ENCODE assay signal across 12 cellular contexts in genomic region chr3:94303897-94304296, GRCh38.
A peak's percentile ranks its signal among the peaks of the same experiment; 100 is the strongest.
DNase-seq lines count a peak whose midpoint lies in the region; ATAC-seq, FAIRE-seq and TF ChIP-seq lines count a peak whose summit lies in the region.
"Had no signal": no experiment of that assay in that cellular context is flagged by ENCODE, and none has a peak within 500 bp of the region (broad histone marks: within the 10 kb centered on the region; RNA-seq: fewer than 3 reads in every experiment).

No MANE protein-coding gene starts in this region.

- no peak for TF ChIP-seq EP300 in GM12878 (IDR thresholded peaks at IDR 0.05; ENCODE audit: borderline replicate concordance in 1 of 2, control insufficient read depth in 1 of 2, low read depth in 2 of 2, low read length in 2 of 2)

- dilution Hi-C loops in IMR-90 (cut with HindIII; ENCODE audit: low sequenced_read_pairs, unreplicated experiment): no loop called here

- H3K4me3 ChIP-seq in IMR-90 (ENCODE audit: insufficient read depth, low read depth, low read length): no peak overlapping the region
- H3K4me3 ChIP-seq in GM12878: no peak overlapping the region
- no peak overlapping the region for H3K4me3 ChIP-seq in thyroid gland (replicated peaks in 1 of 3)
- H3K4me3 ChIP-seq in trophoblast cell (ENCODE audit: low read depth, low read length): no peak overlapping the region
- H3K4me3 ChIP-seq in MM.1S (ENCODE audit: low read length): no peak overlapping the region
- H3K4me3 ChIP-seq: HAP-1 had no signal

- H3K9me3 ChIP-seq in IMR-90 (ENCODE audit: control insufficient read depth, insufficient read depth, low read length): no peaks in the 10 kb centered on the region
- H3K9me3 ChIP-seq in GM12878 (replicated peaks; ENCODE audit: control insufficient read depth, insufficient read depth, low read length): no peaks in the 10 kb centered on the region
- no peaks in the 10 kb centered on the region for H3K9me3 ChIP-seq in thyroid gland
- no peaks in the 10 kb centered on the region for H3K9me3 ChIP-seq in trophoblast cell (ENCODE audit: insufficient read depth, low read depth, low read length)
- no peaks in the 10 kb centered on the region for H3K9me3 ChIP-seq in MM.1S (replicated peaks; ENCODE audit: insufficient read depth, low read length)
- H3K9me3 ChIP-seq: HAP-1 had no signal

- no peak for TF ChIP-seq RAD21 in IMR-90 (IDR thresholded peaks at IDR 0.05; ENCODE audit: low read length)
- 0 out of 2 replicates have a peak, but pooled peaks have one; percentile 5 for TF ChIP-seq RAD21 in GM12878 (IDR thresholded peaks at IDR 0.05; ENCODE audit: insufficient read depth, low read depth, low read length)

- H3K4ac ChIP-seq in IMR-90 (ENCODE audit: low read depth, low read length): no peak overlapping the region
- no peak overlapping the region for H3K4ac ChIP-seq in trophoblast cell (ENCODE audit: low read depth, low read length)

- SMC1A ChIA-PET in GM12878 (lab: Charles Lee; ENCODE audit: uncharacterized antibody, unreplicated experiment): no interaction called here

- H4K20me1 ChIP-seq in IMR-90 (ENCODE audit: insufficient read depth, low read length) (no peaks in the 10 kb centered on the region), GM12878 (ENCODE audit: control insufficient read depth, insufficient read depth) (no peaks in the 10 kb centered on the region), MM.1S (ENCODE audit: insufficient read depth, low read length) (no peaks in the 10 kb centered on the region)

- no peaks in the 10 kb centered on the region for H3F3A ChIP-seq in MM.1S (ENCODE audit: insufficient read depth, low read length)

- no peak overlapping the region for H2BK120ac ChIP-seq in IMR-90 (ENCODE audit: low read depth, low read length)
- H2BK120ac ChIP-seq in trophoblast cell (ENCODE audit: insufficient read depth, low read length, poor library complexity): no peak overlapping the region

- no peaks in the 10 kb centered on the region for H3K9me1 ChIP-seq in IMR-90 (ENCODE audit: insufficient read depth, low read length)

- RAD21 ChIA-PET in GM12878 (lab: Charles Lee; ENCODE audit: unreplicated experiment): no interaction called here

- FAIRE-seq in GM12878 (lab: Jason Lieb, UNC): no peak

- no peak overlapping the region for H4K5ac ChIP-seq in IMR-90 (ENCODE audit: low read depth, low read length)

- intact Hi-C loops in IMR-90 (cut with micrococcal nuclease) (no loop called here), GM12878 (cut with micrococcal nuclease; ENCODE audit: unreplicated experiment) (no loop called here), thyroid gland (cut with DNase I) (no loop called here)

- DNase-seq in IMR-90 (peak; percentile 1), GM12878 (ENCODE audit: low read depth, low spot score) (no peak), inferior parietal cortex (ENCODE audit: extremely low spot score) (peak; percentile 46), thyroid gland (peak; percentile 33 to 77), trophoblast cell (no peak), MM.1S (no peak), UCSD-AML1 (lab: John Stamatoyannopoulos, UW; ENCODE audit: unreplicated experiment) (no peak)
- DNase-seq: activated CD8-positive, alpha-beta T cell treated with anti-CD3 and anti-CD28 coated beads, Interleukin-2, amount 10 ng/mL, durations not matched to agents 7 days and 5 days; amniotic stem cell; stimulated activated CD4-positive, alpha-beta T cell treated with anti-CD3 and anti-CD28 coated beads, Interleukin-2, amount 100 ng/mL, for 24 hours had no signal

- no peak overlapping the region for H2AK9ac ChIP-seq in IMR-90 (replicated peaks; ENCODE audit: low read depth, low read length, poor library complexity)

- H3K56ac ChIP-seq in IMR-90 (ENCODE audit: extremely low read depth, insufficient read depth, low read length): no peak overlapping the region

- no TSS peak for BruUV-seq in IMR-90 (replicated peaks; lab: Mats Ljungman, UMichigan)
- BruUV-seq in GM12878 (replicated peaks; lab: Mats Ljungman, UMichigan): no TSS peak

- TF ChIP-seq CTCF in IMR-90 (conservative IDR thresholded peaks at IDR 0.05; ENCODE audit: low read depth, low read length) (0 out of 2 replicates have a peak, but pooled peaks have one; percentile 19), GM12878 (IDR thresholded peaks at IDR 0.05 in 2 of 3, conservative IDR thresholded peaks at IDR 0.05 in 1 of 3; ENCODE audit: control insufficient read depth in 2 of 3, extremely low read depth in 1 of 3, insufficient read depth in 1 of 3, low read depth in 3 of 3, low read length in 3 of 3) (no peak), thyroid gland (IDR thresholded peaks at IDR 0.05) (peak in 1 of 6 experiments; percentile 14), MM.1S (IDR thresholded peaks at IDR 0.05; ENCODE audit: low read length) (no peak)

- H2AK5ac ChIP-seq in IMR-90 (ENCODE audit: low read depth, low read length): no peak overlapping the region
- H2AK5ac ChIP-seq in trophoblast cell (ENCODE audit: low read length): no peak overlapping the region

- H2AFZ ChIP-seq in IMR-90 (replicated peaks; ENCODE audit: low read length, poor library complexity) (no peak overlapping the region), GM12878 (ENCODE audit: control insufficient read depth, low read depth, low read length) (no peak overlapping the region), trophoblast cell (ENCODE audit: insufficient read depth, low read length, poor library complexity) (no peak overlapping the region), MM.1S (ENCODE audit: low read length) (no peak overlapping the region)

- no peak overlapping the region for H3K4me2 ChIP-seq in IMR-90 (ENCODE audit: low read depth, low read length)
- H3K4me2 ChIP-seq in GM12878 (ENCODE audit: control insufficient read depth, insufficient read depth): no peak overlapping the region
- no peak overlapping the region for H3K4me2 ChIP-seq in trophoblast cell (ENCODE audit: low read length)
- H3K4me2 ChIP-seq in MM.1S (ENCODE audit: low read depth, low read length): no peak overlapping the region

- no peak overlapping the region for H2BK5ac ChIP-seq in IMR-90 (ENCODE audit: low read depth, low read length, poor library complexity, severe bottlenecking)
- H2BK5ac ChIP-seq in trophoblast cell (ENCODE audit: low read depth, low read length, poor library complexity): no peak overlapping the region

- no peaks in the 10 kb centered on the region for H3K4me1 ChIP-seq in IMR-90 (ENCODE audit: control insufficient read depth, insufficient read depth, low read length)
- H3K4me1 ChIP-seq in GM12878 (ENCODE audit: control insufficient read depth, insufficient read depth, low read length): no peaks in the 10 kb centered on the region
- peaks cover 6 to 14% of the 10 kb centered on the region in 2 donors for H3K4me1 ChIP-seq in thyroid gland
- H3K4me1 ChIP-seq in trophoblast cell (ENCODE audit: control insufficient read depth in 1 of 2, insufficient read depth in 2 of 2, low read length in 2 of 2): peaks cover 4% of the 10 kb centered on the region in 2 experiments
- H3K4me1 ChIP-seq in MM.1S (ENCODE audit: low read length): no peaks in the 10 kb centered on the region

- no peaks in the 10 kb centered on the region; the same call in 1 of the 2 replicates for H3K27me3 ChIP-seq in IMR-90 (ENCODE audit: control insufficient read depth, insufficient read depth, low read length)
- no peaks in the 10 kb centered on the region; a peak in 1 of 4 replicates for H3K27me3 ChIP-seq in GM12878 (replicated peaks in 1 of 2; ENCODE audit: control insufficient read depth in 2 of 2, insufficient read depth in 2 of 2, low read length in 1 of 2)
- no peaks in the 10 kb centered on the region for H3K27me3 ChIP-seq in thyroid gland
- H3K27me3 ChIP-seq in trophoblast cell (ENCODE audit: insufficient read depth, low read length): no peaks in the 10 kb centered on the region
- H3K27me3 ChIP-seq in MM.1S (replicated peaks; ENCODE audit: insufficient read depth, low read length): no peaks in the 10 kb centered on the region

- POLR2A ChIA-PET in IMR-90 (lab: Charles Lee; ENCODE audit: unreplicated experiment) (interaction anchor here (0.6 kb wide), 1 partner anchor 970 kb away, joined by 4 read pairs; no protein-coding TSS in a partner anchor), GM12878 (lab: Charles Lee) (no interaction called here)

- no peak overlapping the region for H3K14ac ChIP-seq in IMR-90 (replicated peaks; ENCODE audit: low read depth, low read length)
- no peak overlapping the region for H3K14ac ChIP-seq in trophoblast cell (ENCODE audit: low read length)

- H4K8ac ChIP-seq in IMR-90 (ENCODE audit: low read depth in 2 of 2, low read length in 2 of 2): no peak overlapping the region
- H4K8ac ChIP-seq in trophoblast cell (ENCODE audit: low read depth, low read length): no peak overlapping the region

- H2BK12ac ChIP-seq in trophoblast cell (ENCODE audit: low read length): no peak overlapping the region

- H3K9ac ChIP-seq in IMR-90 (ENCODE audit: low read depth, low read length) (no peak overlapping the region), GM12878 (ENCODE audit: control insufficient read depth, insufficient read depth, low read length) (no peak overlapping the region), trophoblast cell (ENCODE audit: low read length) (no peak overlapping the region), MM.1S (ENCODE audit: low read length) (no peak overlapping the region)

- no peaks in the 10 kb centered on the region for H3K9me2 ChIP-seq in MM.1S (replicated peaks; ENCODE audit: insufficient read depth, low read length)

- WGBS in IMR-90 (ENCODE audit: extremely low coverage in 2 of 2, insufficient read length in 1 of 2), 2 experiments: no CpG with 5 or more reads among the region's 3 CpGs
- WGBS in GM12878 (ENCODE audit: insufficient coverage, insufficient replicate concordance, low lambda C conversion rate, missing lambda C conversion rate): 66% methylated on average over 3 of the region's 3 CpGs
- 16 to 27% methylated on average over 3 of the region's 3 CpGs for WGBS in thyroid gland, 2 donors
- WGBS in trophoblast cell (ENCODE audit: extremely low coverage, insufficient coverage, insufficient read length): no CpG with 5 or more reads among the region's 3 CpGs

- no peak overlapping the region for H3K27ac ChIP-seq in IMR-90 (ENCODE audit: insufficient read depth, low read length)
- no peak overlapping the region for H3K27ac ChIP-seq in GM12878 (ENCODE audit: control insufficient read depth, insufficient read depth)
- H3K27ac ChIP-seq in thyroid gland: no peak overlapping the region
- H3K27ac ChIP-seq in trophoblast cell (ENCODE audit: low read depth, low read length): no peak overlapping the region
- H3K27ac ChIP-seq in MM.1S (ENCODE audit: low read length): no peak overlapping the region

- H3K79me1 ChIP-seq in IMR-90 (ENCODE audit: low read depth in 1 of 2, low read length in 2 of 2): no peaks in the 10 kb centered on the region
- H3K79me1 ChIP-seq in trophoblast cell (ENCODE audit: low read length): no peaks in the 10 kb centered on the region

- no peaks in the 10 kb centered on the region for H3K79me2 ChIP-seq in GM12878 (ENCODE audit: control insufficient read depth, insufficient read depth, low read length)
- no peaks in the 10 kb centered on the region for H3K79me2 ChIP-seq in trophoblast cell (ENCODE audit: control insufficient read depth, insufficient read depth, low read length, poor library complexity)
- no peaks in the 10 kb centered on the region for H3K79me2 ChIP-seq in MM.1S (ENCODE audit: low read length)

- no peak overlapping the region for H3K23ac ChIP-seq in IMR-90 (ENCODE audit: low read depth, low read length)
- no peak overlapping the region for H3K23ac ChIP-seq in trophoblast cell (ENCODE audit: low read length)

- H2BK15ac ChIP-seq in IMR-90 (ENCODE audit: low read depth, low read length): no peak overlapping the region

- in situ Hi-C loops in IMR-90 (cut with MboI; ENCODE audit: low sequenced_read_pairs): no loop called here
- in situ Hi-C loops in GM12878 (cut with MboI): no loop called here

- TF ChIP-seq POLR2A in IMR-90 (IDR thresholded peaks at IDR 0.05; ENCODE audit: low read depth, low read length) (no peak), GM12878 (IDR thresholded peaks at IDR 0.05; ENCODE audit: low read depth, low read length) (no peak), thyroid gland (IDR thresholded peaks at IDR 0.05) (no peak)

- H3K18ac ChIP-seq in IMR-90 (ENCODE audit: low read depth, low read length) (no peak overlapping the region), trophoblast cell (ENCODE audit: low read length) (no peak overlapping the region)

- no peak overlapping the region for H4K12ac ChIP-seq in trophoblast cell (ENCODE audit: low read depth, low read length)

- no peak overlapping the region for H4K91ac ChIP-seq in IMR-90 (ENCODE audit: insufficient read depth, low read depth, low read length)
- no peak overlapping the region for H4K91ac ChIP-seq in trophoblast cell (ENCODE audit: low read depth, low read length)

- CTCF ChIA-PET in IMR-90 (lab: Yijun Ruan, JAX) (interaction anchor here (0.7 kb wide), 1 partner anchor 1285 kb away, joined by 3 read pairs; no protein-coding TSS in a partner anchor), GM12878 (lab: Yijun Ruan, JAX) (no interaction called here)

- H3K36me3 ChIP-seq in IMR-90 (ENCODE audit: control insufficient read depth, insufficient read depth, low read length) (no peaks in the 10 kb centered on the region), GM12878 (ENCODE audit: control insufficient read depth in 2 of 2, insufficient read depth in 2 of 2, low read length in 1 of 2) (no peaks in the 10 kb centered on the region), thyroid gland (no peaks in the 10 kb centered on the region), trophoblast cell (ENCODE audit: control insufficient read depth in 1 of 2, insufficient read depth in 2 of 2, low read length in 2 of 2) (no peaks in the 10 kb centered on the region), MM.1S (replicated peaks; ENCODE audit: insufficient read depth, low read length) (no peaks in the 10 kb centered on the region)
- H3K36me3 ChIP-seq: HAP-1 had no signal

- no peak; the same call in 1 of the 2 replicates for ATAC-seq in IMR-90 (ENCODE audit: low read depth)
- no peak for ATAC-seq in GM12878
- no peak for ATAC-seq in GM19395 (IDR thresholded peaks at IDR 0.05; ENCODE audit: unreplicated experiment)
- ATAC-seq: activated CD8-positive, alpha-beta T cell treated with anti-CD3 and anti-CD28 coated beads, Interleukin-2, amount 10 ng/mL, durations not matched to agents 7 days and 5 days had no signal

- no peak overlapping the region for H2BK20ac ChIP-seq in IMR-90 (ENCODE audit: low read depth, low read length)

Comparison
In these comparisons a context has a peak if more than half of its experiments do, and no peak if none do; other contexts are left out.
1. DNase-seq: peak in IMR-90 (single experiment), inferior parietal cortex (single experiment) and thyroid gland (2 of 2); none in GM12878 (single experiment), trophoblast cell (0 of 2), MM.1S (single experiment) and UCSD-AML1 (single experiment).